In the genomic region with DNA sequence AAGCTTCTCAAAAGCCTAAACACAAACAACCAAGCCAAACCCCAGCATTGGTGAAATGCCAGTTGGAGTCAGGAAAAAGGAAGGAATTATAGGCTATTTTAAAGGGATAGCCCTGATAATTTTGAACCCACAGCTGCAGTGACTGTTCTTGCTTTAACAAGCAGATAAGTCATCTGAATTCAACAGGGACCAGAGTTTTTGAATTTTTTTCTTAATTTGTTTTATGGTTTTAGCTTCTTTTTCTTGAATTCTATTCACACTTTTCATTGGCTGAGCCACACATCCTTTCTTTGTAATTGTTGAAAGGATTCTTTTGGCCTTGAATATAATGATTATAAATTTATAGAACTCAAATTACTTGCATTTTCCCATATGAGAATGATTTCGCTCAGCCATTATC, we compare ENCODE assay signal across 6 cellular contexts.
"Had no signal": no experiment of that assay in that cellular context is flagged by ENCODE, and none has a peak within 500 bp of the region (broad histone marks: within the 10 kb centered on the region; RNA-seq: fewer than 3 reads in every experiment).

No MANE protein-coding gene starts in this region.

- ATAC-seq: GM23338, HepG2 had no signal

- H3K27me3 Mint-ChIP-seq: IgD-negative memory B cell had no signal

- H3K4me2 ChIP-seq: GM23338 had no signal

- H3K27ac ChIP-seq: HL-60 had no signal

- H3K4me3 Mint-ChIP-seq: GM23338, H9, IgD-negative memory B cell had no signal

- H3K4me3 ChIP-seq: GM23338 had no signal

- H3K27ac Mint-ChIP-seq: GM23338, H9, IgD-negative memory B cell had no signal

- DNase-seq: H9, HCEC 1CT had no signal
